ENCODE assay signal across 26 cellular contexts in genomic region chr11:117640041-117640440, GRCh38.
"Had no signal": no experiment of that assay in that cellular context is flagged by ENCODE, and none has a peak within 500 bp of the region (broad histone marks: within the 10 kb centered on the region; RNA-seq: fewer than 3 reads in every experiment).

No MANE protein-coding gene starts in this region.

- H3K9me3 Mint-ChIP-seq: activated CD4-positive, alpha-beta memory T cell treated with anti-CD3 and anti-CD28 coated beads for 36 hours; activated naive CD4-positive, alpha-beta T cell treated with anti-CD3 and anti-CD28 coated beads, Interleukin-2, amount 10 ng/mL, durations not matched to agents 7 days and 5 days; activated naive CD8-positive, alpha-beta T cell treated with anti-CD3 and anti-CD28 coated beads, Interleukin-2, amount 10 ng/mL, durations not matched to agents 7 days and 5 days; activated T-helper 1 cell treated with anti-CD3 and anti-CD28 coated beads, Interleukin-12 subunit alpha, Interleukin-12 subunit beta, Interleukin-2, Interleukin-4 antibody, amounts not matched to agents 30 ng/mL and 10 ng/mL and 1 ng/mL, durations not matched to agents 14 hours and 24 hours and 36 hours; dendritic cell treated with granulocyte-macrophage colony-stimulating factor and Interleukin-4, amounts not matched to agents 40 ng/mL and 50 ng/mL, for 4 days; mesothelial cell of epicardium; type B pancreatic cell had no signal

- H3K4me3 Mint-ChIP-seq: activated CD4-positive, alpha-beta memory T cell treated with anti-CD3 and anti-CD28 coated beads for 36 hours; activated naive CD4-positive, alpha-beta T cell treated with anti-CD3 and anti-CD28 coated beads, Interleukin-2, amount 10 ng/mL, durations not matched to agents 7 days and 5 days; activated naive CD8-positive, alpha-beta T cell treated with anti-CD3 and anti-CD28 coated beads, Interleukin-2, amount 10 ng/mL, durations not matched to agents 7 days and 5 days; activated T-helper 1 cell treated with anti-CD3 and anti-CD28 coated beads, Interleukin-12 subunit alpha, Interleukin-12 subunit beta, Interleukin-2, Interleukin-4 antibody, amounts not matched to agents 30 ng/mL and 10 ng/mL and 1 ng/mL, durations not matched to agents 14 hours and 24 hours and 36 hours; dendritic cell treated with granulocyte-macrophage colony-stimulating factor and Interleukin-4, amounts not matched to agents 40 ng/mL and 50 ng/mL, for 4 days; mesothelial cell of epicardium; naive thymus-derived CD4-positive, alpha-beta T cell; type B pancreatic cell had no signal

- H3K27ac Mint-ChIP-seq: activated CD4-positive, alpha-beta memory T cell treated with anti-CD3 and anti-CD28 coated beads for 36 hours; activated naive CD4-positive, alpha-beta T cell treated with anti-CD3 and anti-CD28 coated beads, Interleukin-2, amount 10 ng/mL, durations not matched to agents 7 days and 5 days; activated naive CD8-positive, alpha-beta T cell treated with anti-CD3 and anti-CD28 coated beads, Interleukin-2, amount 10 ng/mL, durations not matched to agents 7 days and 5 days; activated T-helper 1 cell treated with anti-CD3 and anti-CD28 coated beads, Interleukin-12 subunit alpha, Interleukin-12 subunit beta, Interleukin-2, Interleukin-4 antibody, amounts not matched to agents 30 ng/mL and 10 ng/mL and 1 ng/mL, durations not matched to agents 14 hours and 24 hours and 36 hours; dendritic cell treated with granulocyte-macrophage colony-stimulating factor and Interleukin-4, amounts not matched to agents 40 ng/mL and 50 ng/mL, for 4 days; mesothelial cell of epicardium; naive thymus-derived CD4-positive, alpha-beta T cell; type B pancreatic cell had no signal

- DNase-seq: activated CD4-positive, alpha-beta memory T cell treated with anti-CD3 and anti-CD28 coated beads for 36 hours; activated CD4-positive, alpha-beta T cell treated with anti-CD3 and anti-CD28 coated beads for 48 hours; activated CD8-positive, alpha-beta memory T cell treated with anti-CD3 and anti-CD28 coated beads, Interleukin-2, amount 50 U/mL, for 4 hours; activated effector memory CD4-positive, alpha-beta T cell treated with anti-CD3 and anti-CD28 coated beads, Interleukin-2, amount 50 U/mL, for 16 hours; activated naive CD4-positive, alpha-beta T cell treated with anti-CD3 and anti-CD28 coated beads, Interleukin-2, amount 10 ng/mL, durations not matched to agents 7 days and 5 days; activated naive CD8-positive, alpha-beta T cell treated with anti-CD3 and anti-CD28 coated beads, Interleukin-2, amount 10 ng/mL, durations not matched to agents 7 days and 5 days; activated T-cell treated with anti-CD3 and anti-CD28 coated beads, Interleukin-2, amount 50 U/mL, for 1 hour; central memory CD4-positive, alpha-beta T cell; effector CD4-positive, alpha-beta T cell; esophagus squamous epithelium; foreskin melanocyte; kidney glomerular epithelial cell; naive thymus-derived CD4-positive, alpha-beta T cell; right cardiac atrium; stimulated activated CD4-positive, alpha-beta T cell treated with anti-CD3 and anti-CD28 coated beads, Interleukin-12 subunit alpha, Interleukin-12 subunit beta, amount 100 ng/mL, for 4 hours; stimulated activated CD4-positive, alpha-beta T cell treated with anti-CD3 and anti-CD28 coated beads, Interleukin-4, amount 100 ng/mL, for 1 hour; stimulated activated naive CD8-positive, alpha-beta T cell treated with anti-CD3 and anti-CD28 coated beads, Interleukin-15, Interleukin-2, amounts not matched to agents 100 U/mL and 50 U/mL, for 24 hours; T-helper 9 cell had no signal

- H3K36me3 ChIP-seq: esophagus squamous epithelium, left lung had no signal

- H3K4me3 ChIP-seq: esophagus squamous epithelium, left lung, lung had no signal

- H3K4me1 ChIP-seq: esophagus squamous epithelium, left lung, parathyroid adenoma had no signal

- ATAC-seq: left lung; naive thymus-derived CD4-positive, alpha-beta T cell; right cardiac atrium; stimulated activated naive CD8-positive, alpha-beta T cell treated with anti-CD3 and anti-CD28 coated beads, Interleukin-15, Interleukin-2, amounts not matched to agents 100 U/mL and 50 U/mL, for 24 hours had no signal

- H3K27ac ChIP-seq: esophagus squamous epithelium, left lung, parathyroid adenoma, VCaP had no signal

- H3K9me3 ChIP-seq: esophagus squamous epithelium, left lung had no signal

- H3K4me1 Mint-ChIP-seq: activated naive CD4-positive, alpha-beta T cell treated with anti-CD3 and anti-CD28 coated beads, Interleukin-2, amount 10 ng/mL, durations not matched to agents 7 days and 5 days; activated naive CD8-positive, alpha-beta T cell treated with anti-CD3 and anti-CD28 coated beads, Interleukin-2, amount 10 ng/mL, durations not matched to agents 7 days and 5 days; naive thymus-derived CD4-positive, alpha-beta T cell had no signal

- H3K27me3 Mint-ChIP-seq: activated naive CD8-positive, alpha-beta T cell treated with anti-CD3 and anti-CD28 coated beads, Interleukin-2, amount 10 ng/mL, durations not matched to agents 7 days and 5 days had no signal

- H3K36me3 Mint-ChIP-seq: activated CD4-positive, alpha-beta memory T cell treated with anti-CD3 and anti-CD28 coated beads for 36 hours; activated naive CD4-positive, alpha-beta T cell treated with anti-CD3 and anti-CD28 coated beads, Interleukin-2, amount 10 ng/mL, durations not matched to agents 7 days and 5 days; activated naive CD8-positive, alpha-beta T cell treated with anti-CD3 and anti-CD28 coated beads, Interleukin-2, amount 10 ng/mL, durations not matched to agents 7 days and 5 days; mesothelial cell of epicardium; naive thymus-derived CD4-positive, alpha-beta T cell; type B pancreatic cell had no signal
